Comparison of ENCODE assay signal across 1 cellular context in the genomic region with DNA sequence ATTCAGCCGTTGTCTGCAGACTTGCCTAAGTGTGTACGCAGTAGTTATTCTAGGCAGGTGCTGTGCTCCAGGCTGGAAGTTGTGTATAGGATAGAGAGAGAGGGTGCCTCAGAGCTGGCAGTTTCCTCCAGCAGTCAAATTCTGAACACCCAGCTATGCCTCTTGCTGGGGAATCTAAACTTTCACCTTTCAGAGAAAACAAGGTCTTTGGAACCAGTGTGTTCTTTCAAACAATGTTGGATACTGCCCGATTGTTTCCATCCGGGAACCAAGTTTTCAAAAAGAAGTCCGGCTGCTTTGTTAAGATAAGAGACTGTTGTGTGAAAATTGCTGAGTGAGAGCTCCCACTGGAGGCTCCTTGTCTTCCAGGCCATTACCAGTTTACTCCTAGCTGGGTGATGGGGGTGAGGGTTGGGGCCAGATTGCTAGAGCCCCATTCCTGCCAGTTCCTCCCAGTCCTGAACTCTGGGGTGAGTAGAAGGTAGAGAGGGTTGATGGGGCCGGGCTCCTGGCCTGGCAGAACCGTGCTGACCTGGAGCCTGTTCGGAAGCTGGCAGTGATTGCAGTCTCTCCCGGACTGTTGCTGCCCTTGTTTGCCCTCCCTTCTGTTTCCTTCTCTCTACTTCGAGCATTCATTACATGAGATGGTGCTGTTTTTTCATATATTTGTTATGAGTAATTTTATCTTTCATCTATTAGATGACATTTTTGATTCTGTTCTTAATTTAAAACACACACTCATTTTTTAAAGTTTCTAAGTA.
TF ChIP-seq lines count a peak whose summit lies in the region.

No MANE protein-coding gene starts in this region.

TF ChIP-seq in WTC11, 78 proteins besides CTCF, POLR2A, EP300 and RAD21 (continued from another document):
- TF ChIP-seq, protein P1, sequence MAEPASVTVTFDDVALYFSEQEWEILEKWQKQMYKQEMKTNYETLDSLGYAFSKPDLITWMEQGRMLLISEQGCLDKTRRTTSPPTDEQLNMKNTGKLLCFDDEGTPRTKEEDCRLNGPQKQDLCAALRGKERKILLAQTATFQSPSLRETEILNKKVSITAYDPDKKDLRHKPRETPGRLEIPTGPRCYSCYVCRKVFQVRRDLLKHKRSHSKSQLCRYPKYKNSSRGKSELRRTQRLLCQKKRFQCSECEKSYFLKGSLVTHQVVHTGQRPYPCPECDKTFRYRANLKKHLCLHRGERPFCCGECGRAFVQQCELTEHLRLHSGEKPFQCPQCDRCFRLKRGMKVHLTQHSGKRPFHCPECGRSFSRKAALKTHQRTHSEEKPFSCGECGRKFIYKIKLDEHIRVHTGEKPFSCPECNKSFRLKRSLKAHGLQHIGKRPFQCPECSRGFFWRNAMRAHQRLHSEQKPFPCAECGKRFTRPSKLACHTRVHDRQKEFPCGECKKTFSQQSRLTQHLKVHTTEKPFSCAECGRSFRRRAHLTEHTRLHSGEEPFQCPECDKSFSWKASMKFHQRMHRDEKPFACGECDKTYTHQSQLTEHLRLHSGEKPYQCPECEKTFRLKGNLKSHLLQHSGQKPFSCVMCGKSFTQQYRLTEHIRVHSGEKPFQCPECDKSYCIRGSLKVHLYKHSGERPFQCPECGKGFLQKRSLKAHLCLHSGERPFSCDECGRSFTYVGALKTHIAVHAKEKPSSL (CRISPR knock-in tag; conservative IDR thresholded peaks at IDR 0.05): no peak
- no peak for TF ChIP-seq CBFB (CRISPR knock-in tag; IDR thresholded peaks at IDR 0.05; ENCODE audit: low read depth)
- TF ChIP-seq SOX15 (CRISPR knock-in tag; IDR thresholded peaks at IDR 0.05): no peak
